Comparison of ENCODE assay signal across 8 cellular contexts in genomic region chr1:68321084-68321685, GRCh38.
A peak's percentile ranks its signal among the peaks of the same experiment; 100 is the strongest.
DNase-seq lines count a peak whose midpoint lies in the region; ATAC-seq and TF ChIP-seq lines count a peak whose summit lies in the region.

No MANE protein-coding gene starts in this region.

- DNase-seq in AG04449 (ENCODE audit: low read depth, low spot score) (no peak), HT-29 (ENCODE audit: low spot score) (peak; percentile 71), amniotic epithelial cell (ENCODE audit: low read depth) (peak; percentile 71), iPS DF 19.7 (ENCODE audit: low read depth, low spot score) (peak; percentile 15), thoracic aorta (ENCODE audit: low spot score) (peak; percentile 21)
- no peak for DNase-seq in activated naive CD4-positive, alpha-beta T cell treated with anti-CD3 and anti-CD28 coated beads, Interleukin-2, amount 50 U/mL, for 72 hours (ENCODE audit: low spot score in 2 of 2)

- H3K4me1 ChIP-seq in thoracic aorta (ENCODE audit: control insufficient read depth in 1 of 2, low read depth in 2 of 2): peaks cover 0 to 23% of the 10 kb centered on the region in 2 donors

- POLR2A ChIA-PET in AG04449 (lab: Yijun Ruan, JAX): no interaction called here

- no peaks in the 10 kb centered on the region for H3K27me3 ChIP-seq in thoracic aorta (replicated peaks; ENCODE audit: insufficient read depth)

- no peak overlapping the region for H3K4me3 ChIP-seq in AG04449 (ENCODE audit: low read depth, low read length)
- no peak overlapping the region for H3K4me3 ChIP-seq in thoracic aorta

- no peak overlapping the region for H3K27ac Mint-ChIP-seq in activated naive CD4-positive, alpha-beta T cell treated with anti-CD3 and anti-CD28 coated beads, Interleukin-2, amount 50 U/mL, for 72 hours

- no peak overlapping the region for H3K27ac ChIP-seq in thoracic aorta

- peak; percentile 68 for TF ChIP-seq CTCF in AG04449 (IDR thresholded peaks at IDR 0.05; ENCODE audit: insufficient read depth, low read length, missing control alignments)
- TF ChIP-seq CTCF in thoracic aorta (IDR thresholded peaks at IDR 0.05): peak; percentile 59

- no peaks in the 10 kb centered on the region for H3K36me3 Mint-ChIP-seq in activated naive CD4-positive, alpha-beta T cell treated with anti-CD3 and anti-CD28 coated beads, Interleukin-2, amount 50 U/mL, for 72 hours

- ATAC-seq in thoracic aorta (ENCODE audit: insufficient number of reproducible peaks, low FRiP score, low read depth) (no peak), GM21825 (IDR thresholded peaks at IDR 0.05; ENCODE audit: unreplicated experiment) (no peak), GM18498 (IDR thresholded peaks at IDR 0.05; ENCODE audit: unreplicated experiment) (no peak)
- no peak for ATAC-seq in activated naive CD4-positive, alpha-beta T cell treated with anti-CD3 and anti-CD28 coated beads, Interleukin-2, amount 50 U/mL, for 72 hours

- H3K9me3 Mint-ChIP-seq in activated naive CD4-positive, alpha-beta T cell treated with anti-CD3 and anti-CD28 coated beads, Interleukin-2, amount 50 U/mL, for 72 hours: peaks cover 0 to 4% of the 10 kb centered on the region in 2 donors

- no peaks in the 10 kb centered on the region for H3K36me3 ChIP-seq in thoracic aorta

- no peaks in the 10 kb centered on the region for H3K9me3 ChIP-seq in thoracic aorta

- CTCF ChIA-PET in AG04449 (lab: Yijun Ruan, JAX): interaction anchor here (0.7 to 6.4 kb wide), 18 partner anchors 9 to 209 kb away, joined by 3 to 71 read pairs (median 4); partner anchors contain the start of gene WLS

Comparison
In these comparisons a context has a peak if more than half of its experiments do, and no peak if none do; other contexts are left out.
1. DNase-seq: peak in HT-29 (single experiment), amniotic epithelial cell (single experiment), iPS DF 19.7 (single experiment) and thoracic aorta (single experiment); none in AG04449 (single experiment) and activated naive CD4-positive, alpha-beta T cell treated with anti-CD3 and anti-CD28 coated beads, Interleukin-2, amount 50 U/mL, for 72 hours (0 of 2).